In genomic region chr18:56638232-56639093, GRCh38 we compare ENCODE assay signal across 8 cellular contexts. TPM values are rescaled to one million over a fixed set of nuclear protein-coding genes. Genes with fewer than 3 reads are reported as not detected.
DNase-seq lines count a peak whose midpoint lies in the region; ATAC-seq, FAIRE-seq and TF ChIP-seq lines count a peak whose summit lies in the region.

TXNL1 (minus strand) TSS chr18:56638592; CDS start chr18:56638440, 152 bp downstream.

- peak within 1 kb of the TSS; percentile 88 for H3K27ac ChIP-seq in H1 (ENCODE audit: low read depth, low read length)

- TF ChIP-seq POLR2A in H1 (IDR thresholded peaks at IDR 0.05; ENCODE audit: control extremely low read depth in 1 of 2, low read depth in 2 of 2, low read length in 2 of 2) = peak; percentile 94 to 96

- TF ChIP-seq CTCF in H1 (IDR thresholded peaks at IDR 0.05; ENCODE audit: control extremely low read depth in 1 of 3, insufficient read depth in 1 of 3, low read depth in 1 of 3, low read length in 3 of 3) = no peak

- peak within 1 kb of the TSS; percentile 75 for H4K5ac ChIP-seq in H1 (ENCODE audit: insufficient read length, low read depth, low read length)

- peak within 1 kb of the TSS; percentile 83 for H4K91ac ChIP-seq in H1 (replicated peaks; ENCODE audit: insufficient read length, low read length)

- peak within 1 kb of the TSS; percentile 72 for H2AFZ ChIP-seq in H1 (ENCODE audit: low read length)

- 0 out of 7 replicates have a peak, but pooled peaks cover 0 to 2% (median 0%) of the 10 kb centered on the region in 4 experiments for H3K27me3 ChIP-seq in H1 (replicated peaks in 1 of 4; ENCODE audit: control insufficient read depth in 3 of 4, extremely low read depth in 1 of 4, insufficient read depth in 3 of 4, low read length in 3 of 4)

- H2AK5ac ChIP-seq in H1 (ENCODE audit: low read depth, low read length) = peak within 1 kb of the TSS; percentile 82; the same call in 1 of the 2 replicates

- peak; percentile 94 for ATAC-seq in GM21367 (IDR thresholded peaks at IDR 0.05; ENCODE audit: unreplicated experiment)
- ATAC-seq in memory B cell (ENCODE audit: low read depth) = peak; percentile 96

- peaks cover 18 to 49% of the 10 kb centered on the region in 2 experiments for H3K79me2 ChIP-seq in H1 (ENCODE audit: control insufficient read depth in 1 of 2, insufficient read depth in 2 of 2, low read length in 2 of 2)

- no peak within 1 kb of the TSS for H3K23ac ChIP-seq in H1 (ENCODE audit: insufficient read length)

- peak within 1 kb of the TSS; percentile 96 for H3K4me3 Mint-ChIP-seq in memory B cell

- no peaks in the 10 kb centered on the region for H3K27me3 Mint-ChIP-seq in memory B cell

- H3K9me3 Mint-ChIP-seq in memory B cell = peaks cover 1% of the 10 kb centered on the region

- TF ChIP-seq EP300 in H1 (IDR thresholded peaks at IDR 0.05; ENCODE audit: borderline replicate concordance in 1 of 2, low read depth in 2 of 2, low read length in 2 of 2) = 0 out of 3 replicates have a peak, but pooled peaks of 1 of the 2 experiments have one; percentile 14

- peaks cover 3 to 10% of the 10 kb centered on the region in 2 experiments for H4K20me1 ChIP-seq in H1 (replicated peaks in 1 of 2; ENCODE audit: control insufficient read depth in 1 of 2, insufficient read depth in 2 of 2, low read length in 2 of 2)

- H3K9ac ChIP-seq in H1 (replicated peaks in 1 of 4; ENCODE audit: extremely low read depth in 1 of 4, low read depth in 3 of 4, low read length in 3 of 4) = peak within 1 kb of the TSS; percentile 83 to 97 (median 94)

- H3K4me1 Mint-ChIP-seq in memory B cell = peaks cover 32% of the 10 kb centered on the region

- DNase-seq in COLO668 (lab: John Stamatoyannopoulos, UW; ENCODE audit: unreplicated experiment) = peak; percentile 100
- DNase-seq in HTR-8/SVneo (ENCODE audit: insufficient read length, low spot score) = peak; percentile 85
- DNase-seq in NOMO-1 treated with dmso at 0.1 percent for 144 hours (lab: John Stamatoyannopoulos, UW; ENCODE audit: unreplicated experiment) = peak; percentile 98
- peak; percentile 91 to 98 (median 98) for DNase-seq in activated CD8-positive, alpha-beta memory T cell treated with anti-CD3 and anti-CD28 coated beads for 48 hours (ENCODE audit: low read depth in 2 of 3, low spot score in 2 of 3)
- peak; percentile 92 to 98 for DNase-seq in H1 (ENCODE audit: low read depth in 1 of 2, low spot score in 2 of 2)
- DNase-seq in memory B cell (ENCODE audit: low spot score in 2 of 2) = peak; percentile 96 to 98
- DNase-seq in stimulated activated CD8-positive, alpha-beta memory T cell treated with anti-CD3 and anti-CD28 coated beads, Interleukin-12 subunit alpha, Interleukin-12 subunit beta, amount 100 ng/mL, for 24 hours (ENCODE audit: extremely low read depth) = peak; percentile 99

- no peak within 1 kb of the TSS for H2BK15ac ChIP-seq in H1 (ENCODE audit: low read length)

- peak within 1 kb of the TSS; percentile 94 for H3K27ac Mint-ChIP-seq in memory B cell

- FAIRE-seq in HTR-8/SVneo (lab: Jason Lieb, UNC) = peak; percentile 76
- FAIRE-seq in H1 (lab: Jason Lieb, UNC) = peak; percentile 75

- H3K79me1 ChIP-seq in H1 (ENCODE audit: low read depth, low read length) = peaks cover 2% of the 10 kb centered on the region

- no peak for TF ChIP-seq RAD21 in H1 (IDR thresholded peaks at IDR 0.05 in 1 of 2, conservative IDR thresholded peaks at IDR 0.05 in 1 of 2; ENCODE audit: low read depth in 2 of 2, low read length in 2 of 2)

- H2BK120ac ChIP-seq in H1 (replicated peaks; ENCODE audit: low read depth, low read length) = no peak within 1 kb of the TSS

- H3K9me3 ChIP-seq in H1 (ENCODE audit: insufficient read depth in 2 of 2, low read depth in 1 of 2, low read length in 1 of 2) = no peaks in the 10 kb centered on the region

- peak within 1 kb of the TSS; percentile 87 to 97 (median 92) for H3K4me3 ChIP-seq in H1 (ENCODE audit: extremely low read depth in 1 of 4, insufficient read depth in 2 of 4, low read depth in 3 of 4, low read length in 4 of 4)

- H3K4me2 ChIP-seq in H1 (ENCODE audit: insufficient read depth in 1 of 2, low read depth in 2 of 2, low read length in 2 of 2) = peak within 1 kb of the TSS; percentile 85 to 94

- H2BK20ac ChIP-seq in H1 (ENCODE audit: low read length) = no peak within 1 kb of the TSS

- peaks cover 6% of the 10 kb centered on the region for H3K23me2 ChIP-seq in H1 (ENCODE audit: low read depth, low read length)

- POLR2A ChIA-PET in H1 (lab: Charles Lee; ENCODE audit: partially characterized antibody) = interaction anchor here (0.8 to 3.8 kb wide), 10 partner anchors 9 to 67 kb away, joined by 3 to 23 read pairs (median 3); partner anchors contain the start of gene WDR7

- H3K36me3 ChIP-seq in H1 (ENCODE audit: control insufficient read depth in 2 of 4, insufficient read depth in 4 of 4, low read length in 3 of 4) = no peaks in the 10 kb centered on the region

- H3K36me3 Mint-ChIP-seq in memory B cell = peaks cover 9% of the 10 kb centered on the region

- H3K18ac ChIP-seq in H1 (ENCODE audit: extremely low read depth, low read length) = peak within 1 kb of the TSS; percentile 55

- H2BK12ac ChIP-seq in H1 (ENCODE audit: low read depth, low read length) = 0 out of 2 replicates have a peak within 1 kb of the TSS, but pooled peaks have one; percentile 41

- CTCF ChIA-PET in H1 (lab: Charles Lee; ENCODE audit: partially characterized antibody) = interaction anchor here (0.8 to 3.7 kb wide), 5 partner anchors 9 to 1363 kb away, joined by 3 to 18 read pairs (median 4); partner anchors contain the start of gene WDR7

- peak within 1 kb of the TSS; percentile 90; the same call in 1 of the 2 replicates for H4K8ac ChIP-seq in H1 (ENCODE audit: extremely low read depth, insufficient read depth, low read length)

- H2BK5ac ChIP-seq in H1 (ENCODE audit: low read depth, low read length) = peak within 1 kb of the TSS; percentile 89

- H3K4ac ChIP-seq in H1 (replicated peaks; ENCODE audit: insufficient read length, low read depth, low read length) = peak within 1 kb of the TSS; percentile 88

- WGBS in H1 (ENCODE audit: extremely low coverage in 1 of 2, insufficient coverage in 1 of 2, insufficient read length in 1 of 2, insufficient replicate concordance in 2 of 2, low coverage in 1 of 2, low lambda C conversion rate in 2 of 2, missing lambda C conversion rate in 1 of 2), 2 experiments = 4% methylated on average over 30 of the region's 63 CpGs; no CpG with 5 or more reads in 1 of the 2 experiments

- H3K56ac ChIP-seq in H1 (replicated peaks; ENCODE audit: insufficient read length, low read depth, low read length) = peak within 1 kb of the TSS; percentile 94

- H3K4me1 ChIP-seq in H1 (replicated peaks in 1 of 4; ENCODE audit: control insufficient read depth in 3 of 4, insufficient read depth in 4 of 4, low read length in 3 of 4) = no peaks in the 10 kb centered on the region; a peak in 1 of 7 replicates

- H3K14ac ChIP-seq in H1 (ENCODE audit: insufficient read length) = no peak within 1 kb of the TSS

TF ChIP-seq in H1, 55 proteins besides CTCF, POLR2A, EP300 and RAD21 (continues in another document):
- TF ChIP-seq POLR2AphosphoS5 (IDR thresholded peaks at IDR 0.05; ENCODE audit: low read depth, low read length) = peak; percentile 90
- no peak for TF ChIP-seq KDM5A (IDR thresholded peaks at IDR 0.05; ENCODE audit: low read length)
- no peak for TF ChIP-seq RXRA (IDR thresholded peaks at IDR 0.05; ENCODE audit: insufficient read depth, low read depth, low read length)
- 0 out of 2 replicates have a peak, but pooled peaks have one; percentile 28 for TF ChIP-seq SP1 (IDR thresholded peaks at IDR 0.05; ENCODE audit: low read depth, low read length)
- TF ChIP-seq CTBP2 (IDR thresholded peaks at IDR 0.05; ENCODE audit: borderline replicate concordance, insufficient read depth, insufficient read length, low read length) = no peak
- TF ChIP-seq ZNF274 (IDR thresholded peaks at IDR 0.05; ENCODE audit: borderline replicate concordance, extremely low read depth, low read length) = no peak
- TF ChIP-seq SP4 (IDR thresholded peaks at IDR 0.05; ENCODE audit: low read length) = no peak

RNA-seq across cellular contexts. Expression of gene TXNL1, which starts in this region (rescaled TPM):
- total RNA-seq in H1 (2021; fragmentation: NEBNext Ultra II Directional; extraction: Animal tissue kit (Norgen Biotek cat#: 25700)) = 85.8 and 87.4 TPM in 2 replicates
- polyA plus RNA-seq in H1 (2011; rRNA removed) = 25.0 and 35.1 TPM in 2 replicates
- polyA plus RNA-seq in H1 (2011; cell fraction: cytosol; rRNA removed) = 47.1 TPM
- polyA plus RNA-seq in H1 (2011; cell fraction: nucleus; rRNA removed) = 17.4 TPM
- polyA plus RNA-seq in H1 (2012, experiment 1 of 2) = 55.5 to 96.5 TPM (median 60.8 TPM) in 4 replicates
- polyA plus RNA-seq in H1 (2012, experiment 2 of 2) = 49.8 TPM
- polyA plus RNA-seq in H1 (2013, experiment 1 of 2) = 81.4 TPM
- polyA plus RNA-seq in H1 (2013, experiment 2 of 2) = 82.6 TPM
- polyA minus RNA-seq in H1 (2011; rRNA and poly(A)+ RNA removed) = 25.7 and 31.2 TPM in 2 replicates
- 12.8 TPM for polyA minus RNA-seq in H1 (2011; cell fraction: cytosol; rRNA and poly(A)+ RNA removed)
- polyA minus RNA-seq in H1 (2011; cell fraction: nucleus; rRNA and poly(A)+ RNA removed) = 25.8 TPM

Comparison
In these comparisons a context has a peak if more than half of its experiments do, and no peak if none do; other contexts are left out.
1. Peak in every context shown above with its lines: DNase-seq, ATAC-seq, H3K4me3 ChIP-seq and H3K27ac ChIP-seq.